Comparison of ENCODE assay signal across 8 cellular contexts in the genomic region with DNA sequence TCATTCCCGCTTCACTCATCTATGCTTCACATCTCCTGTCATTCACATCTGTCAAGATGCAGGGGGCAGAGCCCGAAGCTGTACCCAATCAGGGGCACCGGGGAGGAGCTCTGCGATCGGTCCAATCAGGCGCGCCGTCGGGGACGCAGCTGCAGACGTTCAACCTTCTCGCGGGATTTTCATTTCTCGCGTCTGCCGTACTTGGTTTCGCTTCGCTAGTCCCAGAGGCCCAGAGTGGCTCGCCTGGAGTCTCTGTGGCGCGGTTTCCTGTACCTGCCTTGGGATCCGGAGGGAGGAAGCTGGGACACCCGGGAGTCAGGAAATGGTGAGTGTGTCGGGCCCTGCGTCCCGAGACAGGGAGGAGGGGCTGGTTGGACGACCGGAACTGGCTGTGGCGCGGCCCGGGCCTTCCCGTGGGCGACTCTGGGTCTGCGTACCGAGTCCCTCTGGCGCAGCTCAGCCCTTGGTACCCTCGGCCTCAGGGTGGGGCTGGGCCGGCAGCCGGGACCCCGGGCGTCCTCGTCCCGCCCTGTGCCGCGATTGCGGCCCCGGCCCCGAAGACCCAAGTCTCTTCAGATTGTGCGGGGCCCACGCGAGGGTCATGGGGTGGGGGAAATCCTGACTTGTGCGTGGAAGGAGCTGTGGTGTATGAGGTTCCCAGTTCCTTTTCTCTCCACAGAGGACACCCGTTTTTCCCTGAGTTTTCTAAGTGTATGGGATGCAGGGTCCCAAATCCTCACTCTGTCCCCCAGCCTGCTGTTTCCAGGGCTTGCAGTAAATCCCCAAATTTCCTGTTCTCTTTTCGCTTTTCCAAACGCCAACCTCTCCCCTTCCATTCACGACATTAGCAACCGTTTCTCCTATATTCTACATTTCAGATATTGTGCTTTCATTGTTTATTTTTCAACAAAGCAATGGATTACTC. TPM values are rescaled to one million over a fixed set of nuclear protein-coding genes. Genes with fewer than 3 reads are reported as not detected.
DNase-seq lines count a peak whose midpoint lies in the region; ATAC-seq and TF ChIP-seq lines count a peak whose summit lies in the region.

TSS of gene ZNF136 (plus strand) at position 215 of the 925 bp plus-strand sequence. CDS start at position 323, 108 bp downstream.

- H3K4me1 Mint-ChIP-seq in activated T-cell treated with anti-CD3 and anti-CD28 coated beads, Interleukin-2, amount 50 U/mL, for 24 hours (ENCODE audit: low read depth), result peaks cover 43% of the 10 kb centered on the region

- H3K4me2 ChIP-seq in PC-3 (ENCODE audit: low read length), result peak within 1 kb of the TSS; percentile 97

- H3K27me3 ChIP-seq in PC-3 (ENCODE audit: low read length) (no peaks in the 10 kb centered on the region), esophagus (ENCODE audit: control insufficient read depth in 1 of 2, insufficient read depth in 2 of 2, low read length in 2 of 2) (no peaks in the 10 kb centered on the region), muscle layer of colon (ENCODE audit: control insufficient read depth in 1 of 2, insufficient read depth in 2 of 2, low read length in 2 of 2) (no peaks in the 10 kb centered on the region)

- BruUV-seq in PC-3 (replicated peaks; lab: Mats Ljungman, UMichigan), result no TSS peak

- peaks cover 38% of the 10 kb centered on the region for H3K36me3 Mint-ChIP-seq in activated T-cell treated with anti-CD3 and anti-CD28 coated beads, Interleukin-2, amount 50 U/mL, for 24 hours (ENCODE audit: low read depth)

- peak within 1 kb of the TSS; percentile 87 for H3K4me3 Mint-ChIP-seq in activated T-cell treated with anti-CD3 and anti-CD28 coated beads, Interleukin-2, amount 50 U/mL, for 24 hours

- intact Hi-C loops in PC-3 (cut with micrococcal nuclease), result no loop called here

- H3K9me3 Mint-ChIP-seq in activated T-cell treated with anti-CD3 and anti-CD28 coated beads, Interleukin-2, amount 50 U/mL, for 24 hours, result no peaks in the 10 kb centered on the region

- no peaks in the 10 kb centered on the region for H3K9me2 ChIP-seq in PC-3 (replicated peaks; ENCODE audit: low read length)

- ATAC-seq in GM21717 (IDR thresholded peaks at IDR 0.05; ENCODE audit: unreplicated experiment) (peak; percentile 87), PC-3 (peak; percentile 98)

- H3K27ac ChIP-seq in PC-3 (ENCODE audit: low read length) (peak within 1 kb of the TSS; percentile 51), esophagus (ENCODE audit: low read depth in 2 of 2, low read length in 1 of 2) (peak within 1 kb of the TSS; percentile 94 to 98), muscle layer of colon (ENCODE audit: low read depth, low read length) (peak within 1 kb of the TSS; percentile 83)

- peaks cover 5% of the 10 kb centered on the region; the same call in 1 of the 2 replicates for H3K4me1 ChIP-seq in PC-3 (ENCODE audit: insufficient read depth, low read length)
- H3K4me1 ChIP-seq in esophagus (ENCODE audit: control insufficient read depth in 2 of 2, insufficient read depth in 2 of 2, low read length in 1 of 2), result peaks cover 0 to 3% of the 10 kb centered on the region in 2 donors
- H3K4me1 ChIP-seq in muscle layer of colon (ENCODE audit: insufficient read depth, low read length), result peaks cover 29% of the 10 kb centered on the region

- H4K20me1 ChIP-seq in PC-3 (ENCODE audit: low read length), result no peaks in the 10 kb centered on the region

- H3K36me3 ChIP-seq in PC-3 (ENCODE audit: low read depth, low read length) (peaks cover 31% of the 10 kb centered on the region), esophagus (ENCODE audit: control insufficient read depth in 2 of 2, insufficient read depth in 2 of 2, low read length in 1 of 2) (no peaks in the 10 kb centered on the region), muscle layer of colon (ENCODE audit: insufficient read depth, low read length) (peaks cover 6% of the 10 kb centered on the region)

- no peaks in the 10 kb centered on the region for H3F3A ChIP-seq in PC-3 (ENCODE audit: low read length, unreplicated experiment)

- peak within 1 kb of the TSS; percentile 83 for H2AFZ ChIP-seq in PC-3 (ENCODE audit: low read length)

- H3K9ac ChIP-seq in PC-3 (ENCODE audit: low read length) (peak within 1 kb of the TSS; percentile 94), muscle layer of colon (ENCODE audit: low read length) (peak within 1 kb of the TSS; percentile 89)

- no peak for TF ChIP-seq CTCF in PC-3 (conservative IDR thresholded peaks at IDR 0.05; ENCODE audit: low read depth, low read length)

- POLR2A ChIA-PET in PC-3 (lab: Charles Lee; ENCODE audit: unreplicated experiment), result interaction anchor here (0.6 to 1.0 kb wide), 5 partner anchors 23 to 816 kb away, joined by 3 to 4 read pairs (median 3); no protein-coding TSS in a partner anchor

- DNase-seq in DMS153 treated with DMSO at 0.1 percent for 48 hours (lab: John Stamatoyannopoulos, UW; ENCODE audit: unreplicated experiment) (peak; percentile 89), PC-3 (peak; percentile 97)
- DNase-seq in Jurkat, Clone E6-1 (ENCODE audit: low read depth, low spot score), result peak; percentile 95
- peak; percentile 92 for DNase-seq in activated T-cell treated with anti-CD3 and anti-CD28 coated beads, Interleukin-2, amount 50 U/mL, for 24 hours
- DNase-seq in stimulated activated CD8-positive, alpha-beta memory T cell treated with anti-CD3 and anti-CD28 coated beads, Interleukin-7, amount 100 ng/mL, for 1 hour (ENCODE audit: low read depth in 2 of 2), result peak; percentile 82 to 85

- peak within 1 kb of the TSS; percentile 98 for H3K27ac Mint-ChIP-seq in activated T-cell treated with anti-CD3 and anti-CD28 coated beads, Interleukin-2, amount 50 U/mL, for 24 hours

- WGBS in esophagus, 2 donors, result 0 to 1% methylated on average over 52 to 57 of the region's 57 CpGs

- H3K4me3 ChIP-seq in Jurkat, Clone E6-1 (ENCODE audit: low read length), result peak within 1 kb of the TSS; percentile 92
- H3K4me3 ChIP-seq in PC-3 (ENCODE audit: low read length) (peak within 1 kb of the TSS; percentile 94), esophagus (ENCODE audit: low read depth in 1 of 2, low read length in 2 of 2) (peak within 1 kb of the TSS; percentile 86 to 95), muscle layer of colon (ENCODE audit: low read depth in 1 of 2, low read length in 2 of 2) (peak within 1 kb of the TSS; percentile 53 to 97)

- H3K27me3 Mint-ChIP-seq in activated T-cell treated with anti-CD3 and anti-CD28 coated beads, Interleukin-2, amount 50 U/mL, for 24 hours, result no peaks in the 10 kb centered on the region

- H3K9me3 ChIP-seq in PC-3 (ENCODE audit: low read length) (peaks cover 13% of the 10 kb centered on the region), esophagus (ENCODE audit: control insufficient read depth in 2 of 2, insufficient read depth in 1 of 2, low read depth in 1 of 2, low read length in 1 of 2) (no peaks in the 10 kb centered on the region), muscle layer of colon (ENCODE audit: low read length) (no peaks in the 10 kb centered on the region)

- H3K79me2 ChIP-seq in PC-3 (ENCODE audit: low read length), result peaks cover 41% of the 10 kb centered on the region

- CTCF ChIA-PET in PC-3 (lab: Charles Lee), result interaction anchor here (0.6 kb wide), 1 partner anchor 202 kb away, joined by 6 read pairs; the partner anchor contains the start of gene ZNF442

RNA-seq across cellular contexts. Expression of gene ZNF136, which starts in this region (rescaled TPM):
- 4.1 TPM for polyA plus RNA-seq in Jurkat, Clone E6-1 (2012; ENCODE audit: insufficient read depth, insufficient read length)
- 7.9 and 8.7 TPM in 2 replicates for total RNA-seq in PC-3 (2014; rRNA removed)
- 1 to 10 TPM; 1.7 to 1.8 TPM for polyA plus RNA-seq in esophagus

Comparison
In these comparisons a context has a peak if more than half of its experiments do, and no peak if none do; other contexts are left out.
1. Peak in every context shown above with its lines: DNase-seq, ATAC-seq, H3K4me3 ChIP-seq and H3K27ac ChIP-seq.